Comparison of ENCODE assay signal across 27 cellular contexts in genomic region chr11:59792507-59792906, GRCh38. TPM values are rescaled to one million over a fixed set of nuclear protein-coding genes. Genes with fewer than 3 reads are reported as not detected.
A peak's percentile ranks its signal among the peaks of the same experiment; 100 is the strongest.
DNase-seq lines count a peak whose midpoint lies in the region; ATAC-seq, FAIRE-seq and TF ChIP-seq lines count a peak whose summit lies in the region.
"Had no signal": no experiment of that assay in that cellular context is flagged by ENCODE, and none has a peak within 500 bp of the region (broad histone marks: within the 10 kb centered on the region; RNA-seq: fewer than 3 reads in every experiment).

No MANE protein-coding gene starts in this region.

- H3K9me3 Mint-ChIP-seq in chondrocyte (ENCODE audit: low read depth) = no peaks in the 10 kb centered on the region
- no peaks in the 10 kb centered on the region for H3K9me3 Mint-ChIP-seq in neural crest cell
- H3K9me3 Mint-ChIP-seq in activated CD4-positive, alpha-beta memory T cell treated with anti-CD3 and anti-CD28 coated beads, Interleukin-2, amount 10 ng/mL, durations not matched to agents 7 days and 5 days = no peaks in the 10 kb centered on the region
- H3K9me3 Mint-ChIP-seq: CD4-positive, alpha-beta T cell; GM23338 had no signal

- H3K27ac ChIP-seq in HepG2 (ENCODE audit: extremely low read length, insufficient read depth, low read length) (no peak overlapping the region), right lobe of liver (no peak overlapping the region)
- H3K27ac ChIP-seq: BLaER1, SJCRH30 had no signal

- no peak for FAIRE-seq in HepG2 (lab: Jason Lieb, UNC)
- FAIRE-seq: A204.1 had no signal

- intact Hi-C loops in HepG2 (cut with micrococcal nuclease; ENCODE audit: unreplicated experiment) = no loop called here
- intact Hi-C loops in right lobe of liver (cut with DNase I) = no loop called here

- CTCF ChIA-PET in HepG2 (lab: Yijun Ruan, JAX; ENCODE audit: low intra/inter-chr PET ratio, low total read pairs) = no interaction called here
- CTCF ChIA-PET in activated CD4-positive, alpha-beta memory T cell treated with anti-CD3 and anti-CD28 coated beads, Interleukin-2, amount 10 ng/mL, durations not matched to agents 7 days and 5 days (lab: Charles Lee) = interaction anchor here (1.8 kb wide), 1 partner anchor 32 kb away, joined by 4 read pairs; no protein-coding TSS in a partner anchor

- H3K36me3 Mint-ChIP-seq in chondrocyte (ENCODE audit: low read depth) = peaks cover 48% of the 10 kb centered on the region
- no peaks in the 10 kb centered on the region for H3K36me3 Mint-ChIP-seq in neural crest cell (ENCODE audit: low read depth)
- peaks cover 83% of the 10 kb centered on the region for H3K36me3 Mint-ChIP-seq in activated CD4-positive, alpha-beta memory T cell treated with anti-CD3 and anti-CD28 coated beads, Interleukin-2, amount 10 ng/mL, durations not matched to agents 7 days and 5 days (ENCODE audit: low read depth)

- H3K4me3 ChIP-seq in HepG2 (replicated peaks in 1 of 3; ENCODE audit: insufficient read depth in 1 of 3, low read depth in 2 of 3, low read length in 3 of 3) (no peak overlapping the region), right lobe of liver (no peak overlapping the region)
- H3K4me3 ChIP-seq: BLaER1, GM23338, HAP-1, SJCRH30 had no signal

- TF ChIP-seq CTCF in HepG2 (CRISPR knock-in tag; IDR thresholded peaks at IDR 0.05) (no peak), right lobe of liver (IDR thresholded peaks at IDR 0.05) (no peak), chondrocyte (IDR thresholded peaks at IDR 0.05) (no peak), neural crest cell (conservative IDR thresholded peaks at IDR 0.05) (no peak)

- 92% methylated on average over 1 of the region's 1 CpG for WGBS in HepG2 (ENCODE audit: low lambda C conversion rate)
- WGBS in right lobe of liver (ENCODE audit: insufficient coverage, low coverage, low lambda C conversion rate, missing lambda C conversion rate) = 80% methylated on average over 1 of the region's 1 CpG

- no peak overlapping the region for H3K4me3 Mint-ChIP-seq in chondrocyte (ENCODE audit: unreplicated experiment)
- H3K4me3 Mint-ChIP-seq in neural crest cell = no peak overlapping the region
- H3K4me3 Mint-ChIP-seq in activated CD4-positive, alpha-beta memory T cell treated with anti-CD3 and anti-CD28 coated beads, Interleukin-2, amount 10 ng/mL, durations not matched to agents 7 days and 5 days = no peak overlapping the region
- H3K4me3 Mint-ChIP-seq: CD4-positive, alpha-beta T cell; GM23338 had no signal

- H3K9me3 ChIP-seq in HepG2 (ENCODE audit: low read length) = no peaks in the 10 kb centered on the region
- no peaks in the 10 kb centered on the region for H3K9me3 ChIP-seq in right lobe of liver
- H3K9me3 ChIP-seq: BLaER1, HAP-1, SJCRH30 had no signal

- no peak for TF ChIP-seq EP300 in HepG2 (IDR thresholded peaks at IDR 0.05; ENCODE audit: low read depth in 2 of 2, low read length in 2 of 2)
- TF ChIP-seq EP300 in HepG2 (CRISPR knock-in tag; IDR thresholded peaks at IDR 0.05; ENCODE audit: borderline replicate concordance) = no peak

- no peak for TF ChIP-seq RAD21 in HepG2 (CRISPR knock-in tag; IDR thresholded peaks at IDR 0.05)

- POLR2A ChIA-PET in HepG2 (lab: Yijun Ruan, JAX) = no interaction called here
- POLR2A ChIA-PET in activated CD4-positive, alpha-beta memory T cell treated with anti-CD3 and anti-CD28 coated beads, Interleukin-2, amount 10 ng/mL, durations not matched to agents 7 days and 5 days (lab: Charles Lee) = interaction anchor here (1.2 kb wide), 1 partner anchor 9 kb away, joined by 3 read pairs; no protein-coding TSS in a partner anchor

- peaks cover 16% of the 10 kb centered on the region for H3K4me1 Mint-ChIP-seq in chondrocyte (ENCODE audit: low read depth)
- H3K4me1 Mint-ChIP-seq in neural crest cell = no peaks in the 10 kb centered on the region
- H3K4me1 Mint-ChIP-seq in activated CD4-positive, alpha-beta memory T cell treated with anti-CD3 and anti-CD28 coated beads, Interleukin-2, amount 10 ng/mL, durations not matched to agents 7 days and 5 days = peaks cover 9% of the 10 kb centered on the region
- H3K4me1 Mint-ChIP-seq: GM23338 had no signal

- H3K27me3 Mint-ChIP-seq in chondrocyte (ENCODE audit: low read depth) (no peaks in the 10 kb centered on the region), neural crest cell (ENCODE audit: low read depth) (no peaks in the 10 kb centered on the region)
- H3K27me3 Mint-ChIP-seq in activated CD4-positive, alpha-beta memory T cell treated with anti-CD3 and anti-CD28 coated beads, Interleukin-2, amount 10 ng/mL, durations not matched to agents 7 days and 5 days = no peaks in the 10 kb centered on the region
- H3K27me3 Mint-ChIP-seq: CD4-positive, alpha-beta T cell had no signal

- no peak for DNase-seq in HepG2 (ENCODE audit: low spot score)
- no peak for DNase-seq in right lobe of liver
- DNase-seq in chondrocyte (ENCODE audit: low spot score) = no peak
- no peak for DNase-seq in neural crest cell (ENCODE audit: low read depth, low spot score)
- DNase-seq in activated CD4-positive, alpha-beta memory T cell treated with anti-CD3 and anti-CD28 coated beads, Interleukin-2, amount 10 ng/mL, durations not matched to agents 7 days and 5 days = no peak
- DNase-seq: CD4-positive, alpha-beta T cell; DMS53; Kasumi-1; NCI-H1105; NCI-H1436 treated with DMSO at 0.1 percent for 48 hours; NCI-H1930; NCI-H2107; NCI-H524 treated with DMSO at 0.1 percent for 48 hours; NCI-H774; PC-3; SJCRH30 had no signal

- H3K4me2 ChIP-seq in HepG2 (ENCODE audit: low read depth, low read length) = no peak overlapping the region
- H3K4me2 ChIP-seq: BLaER1, GM23338 had no signal

- H2AFZ ChIP-seq in HepG2 (ENCODE audit: low read length) = no peak overlapping the region
- H2AFZ ChIP-seq: GM23338 had no signal

- no TSS peak for BruUV-seq in HepG2 (replicated peaks; lab: Mats Ljungman, UMichigan)

- H4K20me1 ChIP-seq in HepG2 (ENCODE audit: insufficient read depth, low read length) = no peaks in the 10 kb centered on the region
- H4K20me1 ChIP-seq: BLaER1 had no signal

- no peaks in the 10 kb centered on the region for H3K79me2 ChIP-seq in HepG2 (ENCODE audit: insufficient read depth, low read length)

- H3K27ac Mint-ChIP-seq in chondrocyte (ENCODE audit: unreplicated experiment) = peak overlapping the region; percentile 11
- peak overlapping the region; percentile 53 for H3K27ac Mint-ChIP-seq in neural crest cell (ENCODE audit: unreplicated experiment)
- H3K27ac Mint-ChIP-seq in activated CD4-positive, alpha-beta memory T cell treated with anti-CD3 and anti-CD28 coated beads, Interleukin-2, amount 10 ng/mL, durations not matched to agents 7 days and 5 days = no peak overlapping the region
- H3K27ac Mint-ChIP-seq: CD4-positive, alpha-beta T cell; GM23338 had no signal

- H3K36me3 ChIP-seq in HepG2 (replicated peaks in 1 of 2; ENCODE audit: control insufficient read depth in 1 of 2, insufficient read depth in 2 of 2, low read length in 2 of 2) = peaks cover 20% of the 10 kb centered on the region in 2 experiments; a peak in 4 of 5 replicates
- peaks cover 0 to 34% (median 0%) of the 10 kb centered on the region in 4 donors for H3K36me3 ChIP-seq in right lobe of liver

- H3K9ac ChIP-seq in HepG2 (ENCODE audit: insufficient read depth, low read depth, low read length) = no peak overlapping the region
- H3K9ac ChIP-seq: BLaER1 had no signal

- ATAC-seq in HepG2 (no peak), right lobe of liver (no peak), HG02763 (IDR thresholded peaks at IDR 0.05; ENCODE audit: unreplicated experiment) (no peak)
- no peak for ATAC-seq in activated CD4-positive, CD25-positive, alpha-beta regulatory T cell treated with anti-CD3 and anti-CD28 coated beads, Interleukin-2, amount 50 U/mL, for 24 hours
- ATAC-seq: GM23338, PC-3, SK-N-SH treated with all-trans-retinoic acid at 6 μM for 48 hours had no signal

- H3K27me3 ChIP-seq in HepG2 (ENCODE audit: control insufficient read depth in 1 of 2, insufficient read depth in 2 of 2, low read length in 2 of 2) = no peaks in the 10 kb centered on the region
- no peaks in the 10 kb centered on the region for H3K27me3 ChIP-seq in right lobe of liver
- H3K27me3 ChIP-seq: BLaER1, SJCRH30 had no signal

- in situ Hi-C loops in HepG2 (cut with HindIII; ENCODE audit: extremely low pct_ligation_motif_present, low pct_unique_long_range_greater_than_20kb) = no loop called here

- H3K4me1 ChIP-seq in HepG2 (ENCODE audit: insufficient read depth, low read length) (peaks cover 2% of the 10 kb centered on the region), right lobe of liver (no peaks in the 10 kb centered on the region)
- H3K4me1 ChIP-seq: HAP-1, SJCRH30 had no signal

- no peak for TF ChIP-seq POLR2A in HepG2 (IDR thresholded peaks at IDR 0.05; ENCODE audit: insufficient read depth in 1 of 2, low read depth in 2 of 2, low read length in 2 of 2)
- no peak for TF ChIP-seq POLR2A in right lobe of liver (IDR thresholded peaks at IDR 0.05)

RNA-seq across cellular contexts. Expression of gene MRPL16, which starts 18.1 kb away (rescaled TPM):
- total RNA-seq in HepG2 (2016; rRNA removed; fragmentation: Illumina TruSeq; extraction: Trizol) (62.6 and 77.8 TPM in 2 replicates), right lobe of liver (10 to 100 TPM; 30.6 to 48.3 (median 37.3) TPM), chondrocyte (27.6 to 36.2 TPM (median 28.3 TPM) in 3 replicates), neural crest cell (44.4 and 45.6 TPM in 2 replicates)
- total RNA-seq in HepG2 (2016; cell fraction: cytosol; rRNA removed; fragmentation: Illumina TruSeq; extraction: Trizol; ENCODE audit: low read depth) = 11.5 and 12.8 TPM in 2 replicates
- total RNA-seq in HepG2 (2016; cell fraction: insoluble cytoplasmic fraction; rRNA removed; fragmentation: Illumina TruSeq; extraction: Trizol) = 61.8 and 70.6 TPM in 2 replicates
- total RNA-seq in HepG2 (2016; cell fraction: membrane; rRNA removed; fragmentation: Illumina TruSeq; extraction: Trizol) = 18.4 and 22.8 TPM in 2 replicates
- 22.3 and 22.5 TPM in 2 replicates for total RNA-seq in HepG2 (2016; cell fraction: nucleus; rRNA removed; fragmentation: Illumina TruSeq; extraction: Trizol)
- polyA plus RNA-seq in HepG2 (2011; rRNA removed) = 40.3 and 45.3 TPM in 2 replicates
- polyA plus RNA-seq in HepG2 (2011; cell fraction: cytosol; rRNA removed) = 43.5 and 47.2 TPM in 2 replicates
- polyA plus RNA-seq in HepG2 (2011; cell fraction: nucleus; rRNA removed) = 18.7 and 25.3 TPM in 2 replicates
- polyA plus RNA-seq in HepG2 (2012) = 34.1 and 37.3 TPM in 2 replicates
- polyA plus RNA-seq in HepG2 (2016; cell fraction: cytosol; fragmentation: Illumina TruSeq; extraction: Trizol; ENCODE audit: low read depth) = 11.0 and 12.9 TPM in 2 replicates
- 87.0 and 90.8 TPM in 2 replicates for polyA plus RNA-seq in HepG2 (2016; cell fraction: insoluble cytoplasmic fraction; fragmentation: Illumina TruSeq; extraction: Trizol; ENCODE audit: low read depth)
- 17.3 and 18.6 TPM in 2 replicates for polyA plus RNA-seq in HepG2 (2016; cell fraction: membrane; fragmentation: Illumina TruSeq; extraction: Trizol; ENCODE audit: low read depth)
- polyA plus RNA-seq in HepG2 (2016; cell fraction: nucleus; fragmentation: Illumina TruSeq; extraction: Trizol; ENCODE audit: insufficient read depth, low read depth) = 42.7 and 48.9 TPM in 2 replicates
- polyA minus RNA-seq in HepG2 (2011; rRNA and poly(A)+ RNA removed; ENCODE audit: low replicate concordance) = 14.8 and 31.8 TPM in 2 replicates
- 9.6 and 12.4 TPM in 2 replicates for polyA minus RNA-seq in HepG2 (2011; cell fraction: cytosol; rRNA and poly(A)+ RNA removed)
- 14.7 and 14.8 TPM in 2 replicates for polyA minus RNA-seq in HepG2 (2011; cell fraction: nucleus; rRNA and poly(A)+ RNA removed)
- 10 to 100 TPM; 77.0 to 77.7 TPM for total RNA-seq in activated CD4-positive, alpha-beta memory T cell treated with anti-CD3 and anti-CD28 coated beads, Interleukin-2, amount 10 ng/mL, durations not matched to agents 7 days and 5 days

RNA-seq across cellular contexts. Expression of gene STX3, which starts 37.3 kb away (rescaled TPM):
- total RNA-seq in HepG2 (2016; rRNA removed; fragmentation: Illumina TruSeq; extraction: Trizol) = 24.0 and 28.7 TPM in 2 replicates
- 23.0 and 26.0 TPM in 2 replicates for total RNA-seq in HepG2 (2016; cell fraction: cytosol; rRNA removed; fragmentation: Illumina TruSeq; extraction: Trizol; ENCODE audit: low read depth)
- total RNA-seq in HepG2 (2016; cell fraction: insoluble cytoplasmic fraction; rRNA removed; fragmentation: Illumina TruSeq; extraction: Trizol) = 24.5 and 26.3 TPM in 2 replicates
- total RNA-seq in HepG2 (2016; cell fraction: membrane; rRNA removed; fragmentation: Illumina TruSeq; extraction: Trizol) = 42.0 and 47.8 TPM in 2 replicates
- 17.5 and 18.2 TPM in 2 replicates for total RNA-seq in HepG2 (2016; cell fraction: nucleus; rRNA removed; fragmentation: Illumina TruSeq; extraction: Trizol)
- polyA plus RNA-seq in HepG2 (2011; rRNA removed) = 16.5 TPM in 2 replicates
- polyA plus RNA-seq in HepG2 (2011; cell fraction: cytosol; rRNA removed) = 13.4 and 17.9 TPM in 2 replicates
- 8.5 and 12.6 TPM in 2 replicates for polyA plus RNA-seq in HepG2 (2011; cell fraction: nucleus; rRNA removed)
- polyA plus RNA-seq in HepG2 (2012) = 13.7 and 18.7 TPM in 2 replicates
- polyA plus RNA-seq in HepG2 (2016; cell fraction: cytosol; fragmentation: Illumina TruSeq; extraction: Trizol; ENCODE audit: low read depth) = 19.8 and 22.2 TPM in 2 replicates
- polyA plus RNA-seq in HepG2 (2016; cell fraction: insoluble cytoplasmic fraction; fragmentation: Illumina TruSeq; extraction: Trizol; ENCODE audit: low read depth) = 23.0 and 25.9 TPM in 2 replicates
- 33.8 and 35.0 TPM in 2 replicates for polyA plus RNA-seq in HepG2 (2016; cell fraction: membrane; fragmentation: Illumina TruSeq; extraction: Trizol; ENCODE audit: low read depth)
- 20.1 and 21.2 TPM in 2 replicates for polyA plus RNA-seq in HepG2 (2016; cell fraction: nucleus; fragmentation: Illumina TruSeq; extraction: Trizol; ENCODE audit: insufficient read depth, low read depth)
- 10.1 and 18.3 TPM in 2 replicates for polyA minus RNA-seq in HepG2 (2011; rRNA and poly(A)+ RNA removed; ENCODE audit: low replicate concordance)
- polyA minus RNA-seq in HepG2 (2011; cell fraction: cytosol; rRNA and poly(A)+ RNA removed) = 11.6 and 11.8 TPM in 2 replicates
- 22.5 and 23.2 TPM in 2 replicates for polyA minus RNA-seq in HepG2 (2011; cell fraction: nucleus; rRNA and poly(A)+ RNA removed)
- total RNA-seq in right lobe of liver = 10 to 100 TPM in 3 of 6 experiments, 1 to 10 TPM in 3; 4.5 to 16.5 (median 8.6) TPM
- 14.5 to 22.1 TPM (median 20.3 TPM) in 3 replicates for total RNA-seq in chondrocyte
- total RNA-seq in neural crest cell = 6.5 and 7.0 TPM in 2 replicates
- total RNA-seq in activated CD4-positive, alpha-beta memory T cell treated with anti-CD3 and anti-CD28 coated beads, Interleukin-2, amount 10 ng/mL, durations not matched to agents 7 days and 5 days = 10 to 100 TPM; 89.1 to 92.3 TPM

RNA-seq across cellular contexts. Expression of gene CBLIF, which starts 52.8 kb away (rescaled TPM):
- not detected in 2 replicates for total RNA-seq in HepG2 (2016; rRNA removed; fragmentation: Illumina TruSeq; extraction: Trizol)
- total RNA-seq in HepG2 (2016; cell fraction: cytosol; rRNA removed; fragmentation: Illumina TruSeq; extraction: Trizol; ENCODE audit: low read depth) = not detected in 2 replicates
- total RNA-seq in HepG2 (2016; cell fraction: insoluble cytoplasmic fraction; rRNA removed; fragmentation: Illumina TruSeq; extraction: Trizol) = not detected in 2 replicates
- not detected in 2 replicates for total RNA-seq in HepG2 (2016; cell fraction: membrane; rRNA removed; fragmentation: Illumina TruSeq; extraction: Trizol)
- not detected in 2 replicates for total RNA-seq in HepG2 (2016; cell fraction: nucleus; rRNA removed; fragmentation: Illumina TruSeq; extraction: Trizol)
- not detected in 2 replicates for polyA plus RNA-seq in HepG2 (2011; rRNA removed)
- not detected in 2 replicates for polyA plus RNA-seq in HepG2 (2011; cell fraction: cytosol; rRNA removed)
- polyA plus RNA-seq in HepG2 (2011; cell fraction: nucleus; rRNA removed) = not detected in 2 replicates
- not detected in 2 replicates for polyA plus RNA-seq in HepG2 (2012)
- not detected in 2 replicates for polyA plus RNA-seq in HepG2 (2016; cell fraction: cytosol; fragmentation: Illumina TruSeq; extraction: Trizol; ENCODE audit: low read depth)
- polyA plus RNA-seq in HepG2 (2016; cell fraction: insoluble cytoplasmic fraction; fragmentation: Illumina TruSeq; extraction: Trizol; ENCODE audit: low read depth) = not detected in 2 replicates
- polyA plus RNA-seq in HepG2 (2016; cell fraction: membrane; fragmentation: Illumina TruSeq; extraction: Trizol; ENCODE audit: low read depth) = not detected in 2 replicates
- polyA plus RNA-seq in HepG2 (2016; cell fraction: nucleus; fragmentation: Illumina TruSeq; extraction: Trizol; ENCODE audit: insufficient read depth, low read depth) = not detected in 2 replicates
- polyA minus RNA-seq in HepG2 (2011; rRNA and poly(A)+ RNA removed; ENCODE audit: low replicate concordance) = not detected in 2 replicates
- not detected in 2 replicates for polyA minus RNA-seq in HepG2 (2011; cell fraction: cytosol; rRNA and poly(A)+ RNA removed)
- not detected in 2 replicates for polyA minus RNA-seq in HepG2 (2011; cell fraction: nucleus; rRNA and poly(A)+ RNA removed)
- not detected for total RNA-seq in right lobe of liver
- total RNA-seq in chondrocyte = not detected in 3 replicates
- total RNA-seq in neural crest cell = not detected in 2 replicates
- not detected for total RNA-seq in activated CD4-positive, alpha-beta memory T cell treated with anti-CD3 and anti-CD28 coated beads, Interleukin-2, amount 10 ng/mL, durations not matched to agents 7 days and 5 days
- total RNA-seq: CD4-positive, alpha-beta T cell; Daoy; G401; GM23338; M059J; PC-3; SJCRH30 had no signal
- polyA plus RNA-seq: AG04450, GM23338 had no signal
